1 cellular context compared by ENCODE assay signal in genomic region chr2:74427551-74427950, GRCh38.
TF ChIP-seq lines count a peak whose summit lies in the region.

No MANE protein-coding gene starts in this region.

TF ChIP-seq in IMR-90, 13 proteins besides CTCF, POLR2A, EP300 and RAD21:
- TF ChIP-seq CHD1 (IDR thresholded peaks at IDR 0.05; ENCODE audit: low read depth, low read length) (no peak), CEBPB (IDR thresholded peaks at IDR 0.05; ENCODE audit: low read depth, low read length) (no peak), RFX5 (IDR thresholded peaks at IDR 0.05; ENCODE audit: low read depth, low read length) (no peak), NFE2L2 (IDR thresholded peaks at IDR 0.05; ENCODE audit: low read depth, low read length) (no peak), USF2 (IDR thresholded peaks at IDR 0.05; ENCODE audit: low read depth, low read length) (no peak), ELK1 (IDR thresholded peaks at IDR 0.05; ENCODE audit: borderline replicate concordance, low read depth, low read length) (no peak), MAZ (IDR thresholded peaks at IDR 0.05; ENCODE audit: borderline replicate concordance, low read depth, low read length) (no peak), MXI1 (IDR thresholded peaks at IDR 0.05; ENCODE audit: borderline replicate concordance, low read depth, low read length) (no peak)
